ENCODE assay signal across 7 cellular contexts in genomic region chr19:54162241-54162805, GRCh38. TPM values are rescaled to one million over a fixed set of nuclear protein-coding genes. Genes with fewer than 3 reads are reported as not detected.
DNase-seq lines count a peak whose midpoint lies in the region; ATAC-seq and TF ChIP-seq lines count a peak whose summit lies in the region.

No MANE protein-coding gene starts in this region.

- H3K9me3 Mint-ChIP-seq in neural progenitor cell, result peaks cover 34% of the 10 kb centered on the region
- no peaks in the 10 kb centered on the region for H3K9me3 Mint-ChIP-seq in stimulated activated naive CD8-positive, alpha-beta T cell treated with anti-CD3 and anti-CD28 coated beads, Interleukin-15, Interleukin-2, amounts not matched to agents 100 ng/mL and 50 ng/mL, for 24 hours

- H4K20me1 ChIP-seq in PC-9 (ENCODE audit: insufficient read depth), result peaks cover 8% of the 10 kb centered on the region; the same call in 1 of the 2 replicates
- H4K20me1 ChIP-seq in neural progenitor cell (ENCODE audit: low read depth), result peaks cover 2% of the 10 kb centered on the region

- H3K4me3 ChIP-seq in H7 (ENCODE audit: insufficient read depth, low read depth, low read length) (peak overlapping the region; percentile 50), PC-9 (peak overlapping the region; percentile 51), neural progenitor cell (peak overlapping the region; percentile 22)

- no peak overlapping the region for H3K9ac ChIP-seq in neural progenitor cell

- peaks cover 13% of the 10 kb centered on the region for H3K36me3 Mint-ChIP-seq in neural progenitor cell
- H3K36me3 Mint-ChIP-seq in stimulated activated naive CD8-positive, alpha-beta T cell treated with anti-CD3 and anti-CD28 coated beads, Interleukin-15, Interleukin-2, amounts not matched to agents 100 ng/mL and 50 ng/mL, for 24 hours (ENCODE audit: low read depth), result peaks cover 3% of the 10 kb centered on the region

- TF ChIP-seq CTCF in PC-9 (conservative IDR thresholded peaks at IDR 0.05) (no peak), neural progenitor cell (IDR thresholded peaks at IDR 0.05) (no peak)

- H3K27me3 Mint-ChIP-seq in neural progenitor cell (ENCODE audit: insufficient read depth, low read depth), result peaks cover 15% of the 10 kb centered on the region
- peaks cover 19% of the 10 kb centered on the region for H3K27me3 Mint-ChIP-seq in stimulated activated naive CD8-positive, alpha-beta T cell treated with anti-CD3 and anti-CD28 coated beads, Interleukin-15, Interleukin-2, amounts not matched to agents 100 ng/mL and 50 ng/mL, for 24 hours

- no peak overlapping the region for H3K27ac ChIP-seq in PC-9
- no peak overlapping the region for H3K27ac ChIP-seq in neural progenitor cell

- H3K9me3 ChIP-seq in PC-9 (ENCODE audit: insufficient read depth, low read depth) (no peaks in the 10 kb centered on the region), neural progenitor cell (ENCODE audit: low read depth) (no peaks in the 10 kb centered on the region)

- peaks cover 29% of the 10 kb centered on the region for H3K4me1 ChIP-seq in PC-9 (replicated peaks; ENCODE audit: insufficient read depth)
- H3K4me1 ChIP-seq in neural progenitor cell, result peaks cover 4% of the 10 kb centered on the region

- H3K9me2 ChIP-seq in PC-9 (ENCODE audit: insufficient read depth), result no peaks in the 10 kb centered on the region

- BruUV-seq in PC-9 (replicated peaks; lab: Mats Ljungman, UMichigan), result no TSS peak

- H3K36me3 ChIP-seq in H7 (replicated peaks; ENCODE audit: control insufficient read depth, insufficient read depth, low read length) (peaks cover 1% of the 10 kb centered on the region; the same call in 1 of the 2 replicates), PC-9 (ENCODE audit: low read depth) (no peaks in the 10 kb centered on the region), neural progenitor cell (no peaks in the 10 kb centered on the region)

- intact Hi-C loops in PC-9 (cut with micrococcal nuclease; ENCODE audit: unreplicated experiment), result loop anchor here (1.0 to 10.0 kb wide), 2 partner anchors 10 to 302 kb away; partner anchors contain the start of gene LENG9

- DNase-seq in H7 (peak; percentile 97), PC-9 (peak; percentile 81 to 84), fibroblast of peridontal ligament (ENCODE audit: extremely low read depth) (peak; percentile 27), neural progenitor cell (ENCODE audit: low spot score) (peak; percentile 83)
- DNase-seq in activated T-cell treated with anti-CD3 and anti-CD28 coated beads, Interleukin-2, amount 50 U/mL, for 48 hours, result peak; percentile 90 to 91

- peaks cover 18% of the 10 kb centered on the region for H3K27me3 ChIP-seq in H7 (ENCODE audit: control insufficient read depth, insufficient read depth, low read length)
- no peaks in the 10 kb centered on the region for H3K27me3 ChIP-seq in PC-9 (ENCODE audit: insufficient read depth, low read depth)
- peaks cover 39% of the 10 kb centered on the region for H3K27me3 ChIP-seq in neural progenitor cell

- no peak for ATAC-seq in HG03095 (IDR thresholded peaks at IDR 0.05; ENCODE audit: unreplicated experiment)

- H3K27ac Mint-ChIP-seq in neural progenitor cell, result no peak overlapping the region
- peak overlapping the region; percentile 38 for H3K27ac Mint-ChIP-seq in stimulated activated naive CD8-positive, alpha-beta T cell treated with anti-CD3 and anti-CD28 coated beads, Interleukin-15, Interleukin-2, amounts not matched to agents 100 ng/mL and 50 ng/mL, for 24 hours

- H3K79me2 ChIP-seq in PC-9 (ENCODE audit: low read depth), result peaks cover 14% of the 10 kb centered on the region
- H3K79me2 ChIP-seq in neural progenitor cell (ENCODE audit: low read depth), result peaks cover 9% of the 10 kb centered on the region

- peaks cover 22% of the 10 kb centered on the region for H3K4me1 Mint-ChIP-seq in neural progenitor cell
- H3K4me1 Mint-ChIP-seq in stimulated activated naive CD8-positive, alpha-beta T cell treated with anti-CD3 and anti-CD28 coated beads, Interleukin-15, Interleukin-2, amounts not matched to agents 100 ng/mL and 50 ng/mL, for 24 hours (ENCODE audit: low read depth), result peaks cover 67% of the 10 kb centered on the region

- H3K4me3 Mint-ChIP-seq in neural progenitor cell, result peak overlapping the region; percentile 64
- H3K4me3 Mint-ChIP-seq in stimulated activated naive CD8-positive, alpha-beta T cell treated with anti-CD3 and anti-CD28 coated beads, Interleukin-15, Interleukin-2, amounts not matched to agents 100 ng/mL and 50 ng/mL, for 24 hours, result peak overlapping the region; percentile 79

- H3F3A ChIP-seq in PC-9 (ENCODE audit: insufficient read depth, low read depth) (peaks cover 47% of the 10 kb centered on the region), neural progenitor cell (ENCODE audit: low read depth) (peaks cover 23% of the 10 kb centered on the region)

- H3K4me2 ChIP-seq in PC-9 (peak overlapping the region; percentile 91), neural progenitor cell (peak overlapping the region; percentile 49)

- CTCF ChIA-PET in PC-9 (lab: Charles Lee), result no interaction called here

- POLR2A ChIA-PET in PC-9 (lab: Charles Lee; ENCODE audit: unreplicated experiment), result no interaction called here

- no peak overlapping the region for H2AFZ ChIP-seq in PC-9
- H2AFZ ChIP-seq in neural progenitor cell (replicated peaks), result no peak overlapping the region

RNA-seq across cellular contexts. Expression of gene LENG1, which starts 2.8 kb away (rescaled TPM):
- total RNA-seq in H7 (2014; rRNA removed; shearing (Covaris generic)), result 3.6 and 4.7 TPM in 2 replicates
- total RNA-seq in PC-9 (2021), result 5.0 and 6.7 TPM in 2 replicates
- 2.7 and 5.4 TPM in 2 replicates for total RNA-seq in neural progenitor cell (ENCODE audit: low replicate concordance)

RNA-seq across cellular contexts. Expression of gene TMC4, which starts 10.6 kb away (rescaled TPM):
- total RNA-seq in H7 (2014; rRNA removed; shearing (Covaris generic)), result 1.9 and 2.8 TPM in 2 replicates
- total RNA-seq in PC-9 (2021) (175 and 194 TPM in 2 replicates), neural progenitor cell (ENCODE audit: low replicate concordance) (0.46 TPM in 1 of 2 replicates, not detected in the other)

RNA-seq across cellular contexts. Expression of gene CNOT3, which starts 24.8 kb away (rescaled TPM):
- total RNA-seq in H7 (2014; rRNA removed; shearing (Covaris generic)), result 17.0 and 24.9 TPM in 2 replicates
- total RNA-seq in PC-9 (2021) (83.0 and 89.1 TPM in 2 replicates), neural progenitor cell (ENCODE audit: low replicate concordance) (23.2 and 29.4 TPM in 2 replicates)

RNA-seq across cellular contexts. Expression of gene MBOAT7, which starts 27.1 kb away (rescaled TPM):
- total RNA-seq in H7 (2014; rRNA removed; shearing (Covaris generic)), result 76.6 and 88.1 TPM in 2 replicates
- total RNA-seq in PC-9 (2021) (488 and 494 TPM in 2 replicates), neural progenitor cell (ENCODE audit: low replicate concordance) (20.0 and 91.0 TPM in 2 replicates)

RNA-seq across cellular contexts. Expression of gene TSEN34, which starts 28.8 kb away (rescaled TPM):
- 76.9 and 87.8 TPM in 2 replicates for total RNA-seq in H7 (2014; rRNA removed; shearing (Covaris generic))
- total RNA-seq in PC-9 (2021) (134 and 162 TPM in 2 replicates), neural progenitor cell (ENCODE audit: low replicate concordance) (10.3 and 37.3 TPM in 2 replicates)

Comparison
In these comparisons a context has a peak if more than half of its experiments do, and no peak if none do; other contexts are left out.
1. DNase-seq: peak in every context shown above with its lines; median percentile 97 in H7; 90 in activated T-cell treated with anti-CD3 and anti-CD28 coated beads, Interleukin-2, amount 50 U/mL, for 48 hours; 83 in neural progenitor cell; 82 in PC-9; 27 in fibroblast of peridontal ligament.
2. RNA of gene TMC4, which starts 10.6 kb away (total RNA-seq): 175 to 194 TPM in PC-9; 1.9 to 2.8 TPM in H7 and 0.46 TPM in neural progenitor cell; every median in the first group is over 10 times any median in the second.
3. Peak in every context shown above with its lines, with median percentiles within 50 percentile points of each other: H3K4me3 ChIP-seq.